8 cellular contexts compared by ENCODE assay signal in the genomic region with DNA sequence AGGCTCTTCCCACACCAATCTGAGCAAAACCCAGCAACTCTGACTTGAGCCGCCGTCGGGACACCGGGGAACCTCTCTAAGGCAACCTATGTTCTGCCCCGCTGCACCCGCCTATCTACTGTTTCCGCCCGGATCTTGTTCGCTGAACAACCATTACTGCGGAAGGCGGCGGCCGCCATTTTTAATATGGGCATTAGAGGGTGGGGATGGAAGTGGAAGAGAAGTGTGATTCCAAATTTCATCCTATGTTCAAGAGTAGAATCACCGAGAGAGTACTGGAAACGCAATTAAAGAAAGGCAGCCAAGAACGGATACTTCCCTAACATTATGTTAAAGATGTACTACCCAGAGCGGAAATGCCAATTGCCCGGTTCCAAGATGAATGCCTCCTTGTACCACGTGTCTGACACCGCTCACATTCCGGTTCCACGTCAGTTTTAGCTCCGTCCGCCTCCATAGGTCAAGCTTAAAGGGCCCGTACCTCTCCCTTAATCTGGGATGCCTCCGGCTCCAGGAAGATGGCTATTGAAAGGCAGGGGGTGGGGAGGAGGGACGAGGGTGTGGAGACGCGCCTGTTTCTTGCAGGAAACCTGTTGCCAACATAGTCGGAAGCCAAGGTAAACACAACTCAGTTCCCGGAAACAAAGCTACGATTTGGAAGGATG. TPM values are rescaled to one million over a fixed set of nuclear protein-coding genes. Genes with fewer than 3 reads are reported as not detected.
DNase-seq lines count a peak whose midpoint lies in the region; ATAC-seq lines count a peak whose summit lies in the region.

A gene (minus strand): TSS at position 95 of the 665 bp plus-strand sequence. CDS start 198 bp downstream, outside the sequence.

- peaks cover 40% of the 10 kb centered on the region for H3K4me1 Mint-ChIP-seq in activated CD4-positive, alpha-beta T cell treated with anti-CD3 and anti-CD28 coated beads, Interleukin-2, amount 10 ng/mL, durations not matched to agents 24 days and 14 days

- DNase-seq in Ammon's horn (ENCODE audit: low spot score), result peak; percentile 97
- peak; percentile 100 for DNase-seq in NCI-H526 (lab: John Stamatoyannopoulos, UW)
- DNase-seq in activated CD4-positive, alpha-beta T cell treated with anti-CD3 and anti-CD28 coated beads, Interleukin-2, amount 10 ng/mL, durations not matched to agents 24 days and 14 days, result peak; percentile 96
- DNase-seq in dedifferentiated amniotic fluid mesenchymal stem cell (ENCODE audit: extremely low spot score), result peak; percentile 92
- DNase-seq in left colon, result peak; percentile 90 to 96
- DNase-seq in stimulated activated CD4-positive, alpha-beta T cell treated with anti-CD3 and anti-CD28 coated beads, Interleukin-1b, Interleukin-23, amount 100 ng/mL, for 4 hours (ENCODE audit: low read depth in 2 of 2), result peak; percentile 72 to 73

- intact Hi-C loops in activated CD4-positive, alpha-beta T cell treated with anti-CD3 and anti-CD28 coated beads, Interleukin-2, amount 10 ng/mL, durations not matched to agents 24 days and 14 days (cut with micrococcal nuclease), result loop anchor here (1.0 to 5.0 kb wide), 7 partner anchors 17 to 220 kb away; a partner anchor contains a TSS
- intact Hi-C loops in left colon (cut with DNase I, micrococcal nuclease), result no loop called here

- peak within 1 kb of the TSS; percentile 92 for H3K4me3 Mint-ChIP-seq in activated CD4-positive, alpha-beta T cell treated with anti-CD3 and anti-CD28 coated beads, Interleukin-2, amount 10 ng/mL, durations not matched to agents 24 days and 14 days

- H3K27ac Mint-ChIP-seq in activated CD4-positive, alpha-beta T cell treated with anti-CD3 and anti-CD28 coated beads, Interleukin-2, amount 10 ng/mL, durations not matched to agents 24 days and 14 days, result peak within 1 kb of the TSS; percentile 99

- ATAC-seq in GM19324 (IDR thresholded peaks at IDR 0.05; ENCODE audit: low FRiP score, unreplicated experiment) (peak; percentile 82), HG03460 (IDR thresholded peaks at IDR 0.05; ENCODE audit: unreplicated experiment) (peak; percentile 74), left colon (peak; percentile 84)

- H3K36me3 Mint-ChIP-seq in activated CD4-positive, alpha-beta T cell treated with anti-CD3 and anti-CD28 coated beads, Interleukin-2, amount 10 ng/mL, durations not matched to agents 24 days and 14 days (ENCODE audit: low read depth), result peaks cover 33% of the 10 kb centered on the region

- no peaks in the 10 kb centered on the region for H3K9me3 Mint-ChIP-seq in activated CD4-positive, alpha-beta T cell treated with anti-CD3 and anti-CD28 coated beads, Interleukin-2, amount 10 ng/mL, durations not matched to agents 24 days and 14 days

- H3K27me3 Mint-ChIP-seq in activated CD4-positive, alpha-beta T cell treated with anti-CD3 and anti-CD28 coated beads, Interleukin-2, amount 10 ng/mL, durations not matched to agents 24 days and 14 days, result no peaks in the 10 kb centered on the region

RNA-seq across cellular contexts. Expression of the gene that starts here (rescaled TPM):
- 76.1 and 79.4 TPM in 2 replicates for total RNA-seq in activated CD4-positive, alpha-beta T cell treated with anti-CD3 and anti-CD28 coated beads, Interleukin-2, amount 10 ng/mL, durations not matched to agents 24 days and 14 days
- total RNA-seq in left colon, result 10 to 100 TPM; 32.4 to 50.3 TPM

Comparison
In these comparisons a context has a peak if more than half of its experiments do, and no peak if none do; other contexts are left out.
1. Peak in every context shown above with its lines: DNase-seq and ATAC-seq.